In the genomic region with DNA sequence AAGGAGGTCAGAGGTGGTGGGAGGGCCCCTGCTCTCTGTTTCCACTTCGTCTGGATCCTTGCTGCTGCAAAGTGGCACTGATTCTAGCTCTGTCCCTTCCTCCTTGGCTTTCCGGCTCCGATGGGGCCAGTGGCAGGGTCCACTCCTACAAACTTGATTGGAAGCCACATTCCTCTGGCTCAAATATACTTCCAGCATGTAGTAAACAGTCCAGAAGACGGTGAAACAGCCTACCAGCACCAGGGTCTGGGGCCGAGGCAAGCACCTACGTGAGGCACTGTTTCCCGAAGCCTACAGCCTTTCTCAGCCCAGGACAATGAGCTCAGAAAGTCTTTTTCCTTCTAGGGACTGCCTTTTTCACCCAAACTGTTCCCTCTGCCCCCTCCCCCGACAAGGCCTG, we compare ENCODE assay signal across 8 cellular contexts. TPM values are rescaled to one million over a fixed set of nuclear protein-coding genes. Genes with fewer than 3 reads are reported as not detected.
DNase-seq lines count a peak whose midpoint lies in the region; ATAC-seq, FAIRE-seq and TF ChIP-seq lines count a peak whose summit lies in the region.
"Not testable (repeated sequence)": the region's sequence is repeated elsewhere in the genome, so short reads cannot be mapped to it uniquely, and the experiment has no call there.

No MANE protein-coding gene starts in this region.

- not testable (repeated sequence) for FAIRE-seq in HepG2 (lab: Jason Lieb, UNC)

- H3K4me2 ChIP-seq in HepG2 (ENCODE audit: low read depth, low read length), result peak overlapping the region; percentile 53; the same call in 1 of the 2 replicates

- not testable (repeated sequence) for H4K20me1 ChIP-seq in HepG2 (ENCODE audit: insufficient read depth, low read length)

- not testable (repeated sequence) for H3K9me3 Mint-ChIP-seq in nephron

- peak overlapping the region; percentile 36; the same call in 1 of the 2 replicates for H3K9ac ChIP-seq in HUES64 (ENCODE audit: low read depth, low read length)
- not testable (repeated sequence) for H3K9ac ChIP-seq in HepG2 (ENCODE audit: insufficient read depth, low read depth, low read length)

- DNase-seq in EH (ENCODE audit: low read depth), result peak; percentile 14
- peak; percentile 30 for DNase-seq in astrocyte of the hippocampus (ENCODE audit: low read depth, low spot score)
- DNase-seq in esophagus muscularis mucosa (ENCODE audit: extremely low spot score); HepG2 (ENCODE audit: low spot score); sciatic nerve (ENCODE audit: low spot score): not testable (repeated sequence)

- TF ChIP-seq RAD21 in HepG2 (CRISPR knock-in tag; IDR thresholded peaks at IDR 0.05), result not testable (repeated sequence)

- ATAC-seq in HepG2 (peak; percentile 15), sciatic nerve (peak; percentile 3)

- peaks cover 22% of the 10 kb centered on the region for H3K4me1 Mint-ChIP-seq in nephron

- H3K79me2 ChIP-seq in HepG2 (ENCODE audit: insufficient read depth, low read length), result not testable (repeated sequence)

- TF ChIP-seq EP300 in esophagus muscularis mucosa (IDR thresholded peaks at IDR 0.05); HepG2 (IDR thresholded peaks at IDR 0.05; ENCODE audit: low read depth in 2 of 2, low read length in 2 of 2); HepG2 (CRISPR knock-in tag; IDR thresholded peaks at IDR 0.05; ENCODE audit: borderline replicate concordance): not testable (repeated sequence)

- POLR2A ChIA-PET in HepG2 (lab: Yijun Ruan, JAX), result not testable (repeated sequence)

- H3K9me3 ChIP-seq in HUES64 (ENCODE audit: insufficient read depth, low read depth, low read length); esophagus muscularis mucosa; HepG2 (ENCODE audit: low read length): not testable (repeated sequence)

- H3K4me1 ChIP-seq in HUES64 (ENCODE audit: insufficient read depth, low read length); HepG2 (ENCODE audit: insufficient read depth, low read length); urinary bladder (ENCODE audit: insufficient read depth): not testable (repeated sequence)
- peaks cover 17 to 50% (median 34%) of the 10 kb centered on the region in 4 donors for H3K4me1 ChIP-seq in esophagus muscularis mucosa

- H3K27ac ChIP-seq in HUES64 (ENCODE audit: low read depth, low read length) (peak overlapping the region; percentile 37; the same call in 1 of the 2 replicates), esophagus muscularis mucosa (replicated peaks in 1 of 4) (peak overlapping the region; percentile 68 to 97 (median 95)), urinary bladder (ENCODE audit: low read depth) (peak overlapping the region; percentile 13)
- H3K27ac ChIP-seq in HepG2 (ENCODE audit: extremely low read length, insufficient read depth, low read length), result not testable (repeated sequence)

- H3K4me3 Mint-ChIP-seq in nephron, result not testable (repeated sequence)

- TF ChIP-seq POLR2A in esophagus muscularis mucosa (IDR thresholded peaks at IDR 0.05; ENCODE audit: low read depth); HepG2 (IDR thresholded peaks at IDR 0.05; ENCODE audit: insufficient read depth in 1 of 2, low read depth in 2 of 2, low read length in 2 of 2): not testable (repeated sequence)

- H3K27ac Mint-ChIP-seq in nephron, result peak overlapping the region in 2 of 3 experiments; percentile 65 to 81

- not testable (repeated sequence) for H3K27me3 Mint-ChIP-seq in nephron (ENCODE audit: low read depth)

- not testable (repeated sequence) for H3K27me3 ChIP-seq in HUES64 (ENCODE audit: insufficient read depth, low read length); esophagus muscularis mucosa; HepG2 (ENCODE audit: control insufficient read depth in 1 of 2, insufficient read depth in 2 of 2, low read length in 2 of 2)

- BruUV-seq in HepG2 (replicated peaks; lab: Mats Ljungman, UMichigan), result not testable (repeated sequence)

- H3K36me3 Mint-ChIP-seq in nephron (ENCODE audit: low read depth), result peaks cover 30% of the 10 kb centered on the region

- H3K36me3 ChIP-seq in HUES64 (ENCODE audit: insufficient read depth, low read length), result peaks cover 37% of the 10 kb centered on the region
- H3K36me3 ChIP-seq in esophagus muscularis mucosa, result peaks cover 13 to 51% (median 38%) of the 10 kb centered on the region in 4 donors
- H3K36me3 ChIP-seq in HepG2 (replicated peaks in 1 of 2; ENCODE audit: control insufficient read depth in 1 of 2, insufficient read depth in 2 of 2, low read length in 2 of 2); urinary bladder (ENCODE audit: insufficient read depth): not testable (repeated sequence)

- intact Hi-C loops in esophagus muscularis mucosa (cut with DNase I); sciatic nerve (cut with DNase I): not testable (repeated sequence)
- intact Hi-C loops in HepG2 (cut with micrococcal nuclease; ENCODE audit: unreplicated experiment), result loop anchor here (5.0 kb wide), 1 partner anchor 74 kb away; no protein-coding TSS in a partner anchor

- not testable (repeated sequence) for H3K4me3 ChIP-seq in HUES64 (ENCODE audit: low read length); esophagus muscularis mucosa; urinary bladder (ENCODE audit: low read depth, low read length)
- peak overlapping the region in 2 of 3 experiments; percentile 12 to 30; a peak in 2 of 6 replicates for H3K4me3 ChIP-seq in HepG2 (replicated peaks in 1 of 3; ENCODE audit: insufficient read depth in 1 of 3, low read depth in 2 of 3, low read length in 3 of 3)

- 92% methylated on average over 7 of the region's 8 CpGs for WGBS in HUES64
- WGBS in esophagus muscularis mucosa, result 80% methylated on average over 8 of the region's 8 CpGs
- WGBS in HepG2 (ENCODE audit: low lambda C conversion rate), result 64% methylated on average over 7 of the region's 8 CpGs
- 53% methylated on average over 8 of the region's 8 CpGs for WGBS in urinary bladder

- not testable (repeated sequence) for H2AFZ ChIP-seq in HepG2 (ENCODE audit: low read length)

- in situ Hi-C loops in HepG2 (cut with HindIII; ENCODE audit: extremely low pct_ligation_motif_present, low pct_unique_long_range_greater_than_20kb), result loop anchor here (5.0 kb wide), 1 partner anchor 74 kb away; no protein-coding TSS in a partner anchor

- CTCF ChIA-PET in HepG2 (lab: Yijun Ruan, JAX; ENCODE audit: low intra/inter-chr PET ratio, low total read pairs), result not testable (repeated sequence)

- TF ChIP-seq CTCF in esophagus muscularis mucosa (IDR thresholded peaks at IDR 0.05); HepG2 (CRISPR knock-in tag; IDR thresholded peaks at IDR 0.05); nephron (IDR thresholded peaks at IDR 0.05; ENCODE audit: unreplicated experiment in 3 of 3): not testable (repeated sequence)

RNA-seq across cellular contexts. Expression of a gene that starts 6.9 kb away (rescaled TPM):
- 181 TPM for polyA plus RNA-seq in HUES64 (2013, experiment 1 of 2)
- polyA plus RNA-seq in HUES64 (2013, experiment 2 of 2), result 168 TPM
- total RNA-seq in esophagus muscularis mucosa, result over 10,000 TPM; 12,513 to 19,293 (median 14,679) TPM
- total RNA-seq in HepG2 (2016; rRNA removed; fragmentation: Illumina TruSeq; extraction: Trizol), result 75.4 and 93.7 TPM in 2 replicates
- total RNA-seq in HepG2 (2016; cell fraction: cytosol; rRNA removed; fragmentation: Illumina TruSeq; extraction: Trizol; ENCODE audit: low read depth), result 15.8 and 16.5 TPM in 2 replicates
- total RNA-seq in HepG2 (2016; cell fraction: insoluble cytoplasmic fraction; rRNA removed; fragmentation: Illumina TruSeq; extraction: Trizol), result 83.7 and 102 TPM in 2 replicates
- 20.1 and 22.3 TPM in 2 replicates for total RNA-seq in HepG2 (2016; cell fraction: membrane; rRNA removed; fragmentation: Illumina TruSeq; extraction: Trizol)
- total RNA-seq in HepG2 (2016; cell fraction: nucleus; rRNA removed; fragmentation: Illumina TruSeq; extraction: Trizol), result 36.8 and 37.1 TPM in 2 replicates
- 12.6 and 14.1 TPM in 2 replicates for polyA plus RNA-seq in HepG2 (2011; rRNA removed)
- 11.6 and 11.8 TPM in 2 replicates for polyA plus RNA-seq in HepG2 (2011; cell fraction: cytosol; rRNA removed)
- polyA plus RNA-seq in HepG2 (2011; cell fraction: nucleus; rRNA removed), result 25.0 and 34.5 TPM in 2 replicates
- polyA plus RNA-seq in HepG2 (2012), result 3.6 and 5.8 TPM in 2 replicates
- polyA plus RNA-seq in HepG2 (2016; cell fraction: cytosol; fragmentation: Illumina TruSeq; extraction: Trizol; ENCODE audit: low read depth), result 19.4 and 20.0 TPM in 2 replicates
- 110 TPM in 2 replicates for polyA plus RNA-seq in HepG2 (2016; cell fraction: insoluble cytoplasmic fraction; fragmentation: Illumina TruSeq; extraction: Trizol; ENCODE audit: low read depth)
- polyA plus RNA-seq in HepG2 (2016; cell fraction: membrane; fragmentation: Illumina TruSeq; extraction: Trizol; ENCODE audit: low read depth), result 20.4 and 20.8 TPM in 2 replicates
- 55.4 and 61.9 TPM in 2 replicates for polyA plus RNA-seq in HepG2 (2016; cell fraction: nucleus; fragmentation: Illumina TruSeq; extraction: Trizol; ENCODE audit: insufficient read depth, low read depth)
- polyA minus RNA-seq in HepG2 (2011; rRNA and poly(A)+ RNA removed; ENCODE audit: low replicate concordance), result 1.5 and 8.0 TPM in 2 replicates
- 2.4 and 3.3 TPM in 2 replicates for polyA minus RNA-seq in HepG2 (2011; cell fraction: cytosol; rRNA and poly(A)+ RNA removed)
- polyA minus RNA-seq in HepG2 (2011; cell fraction: nucleus; rRNA and poly(A)+ RNA removed), result 5.0 and 7.5 TPM in 2 replicates
- total RNA-seq in sciatic nerve, result 1,988 TPM
- total RNA-seq in urinary bladder, result 2,727 TPM
- 17,163 TPM for polyA plus RNA-seq in urinary bladder

RNA-seq across cellular contexts. Expression of a gene that starts 25.8 kb away (rescaled TPM):
- polyA plus RNA-seq in HUES64 (2013, experiment 1 of 2), result 18.9 TPM
- polyA plus RNA-seq in HUES64 (2013, experiment 2 of 2), result 18.6 TPM
- total RNA-seq in esophagus muscularis mucosa (10 to 100 TPM; 27.8 to 43.7 (median 31.9) TPM), HepG2 (2016; rRNA removed; fragmentation: Illumina TruSeq; extraction: Trizol) (6.8 and 13.8 TPM in 2 replicates), sciatic nerve (68.7 TPM), urinary bladder (23.7 TPM)
- total RNA-seq in HepG2 (2016; cell fraction: cytosol; rRNA removed; fragmentation: Illumina TruSeq; extraction: Trizol; ENCODE audit: low read depth), result 7.8 and 8.9 TPM in 2 replicates
- 8.1 and 12.0 TPM in 2 replicates for total RNA-seq in HepG2 (2016; cell fraction: insoluble cytoplasmic fraction; rRNA removed; fragmentation: Illumina TruSeq; extraction: Trizol)
- 6.1 and 6.3 TPM in 2 replicates for total RNA-seq in HepG2 (2016; cell fraction: membrane; rRNA removed; fragmentation: Illumina TruSeq; extraction: Trizol)
- 16.5 and 17.3 TPM in 2 replicates for total RNA-seq in HepG2 (2016; cell fraction: nucleus; rRNA removed; fragmentation: Illumina TruSeq; extraction: Trizol)
- polyA plus RNA-seq in HepG2 (2011; rRNA removed) (13.4 and 14.4 TPM in 2 replicates), urinary bladder (45.6 TPM)
- 6.8 and 10.0 TPM in 2 replicates for polyA plus RNA-seq in HepG2 (2011; cell fraction: cytosol; rRNA removed)
- 63.6 and 86.3 TPM in 2 replicates for polyA plus RNA-seq in HepG2 (2011; cell fraction: nucleus; rRNA removed)
- polyA plus RNA-seq in HepG2 (2012), result 4.8 and 7.7 TPM in 2 replicates
- 1.6 and 1.8 TPM in 2 replicates for polyA plus RNA-seq in HepG2 (2016; cell fraction: cytosol; fragmentation: Illumina TruSeq; extraction: Trizol; ENCODE audit: low read depth)
- polyA plus RNA-seq in HepG2 (2016; cell fraction: insoluble cytoplasmic fraction; fragmentation: Illumina TruSeq; extraction: Trizol; ENCODE audit: low read depth), result 7.1 and 8.6 TPM in 2 replicates
- 3.0 and 4.2 TPM in 2 replicates for polyA plus RNA-seq in HepG2 (2016; cell fraction: membrane; fragmentation: Illumina TruSeq; extraction: Trizol; ENCODE audit: low read depth)
- 59.8 and 63.8 TPM in 2 replicates for polyA plus RNA-seq in HepG2 (2016; cell fraction: nucleus; fragmentation: Illumina TruSeq; extraction: Trizol; ENCODE audit: insufficient read depth, low read depth)
- polyA minus RNA-seq in HepG2 (2011; rRNA and poly(A)+ RNA removed; ENCODE audit: low replicate concordance), result 16.5 and 37.7 TPM in 2 replicates
- polyA minus RNA-seq in HepG2 (2011; cell fraction: cytosol; rRNA and poly(A)+ RNA removed), result 3.3 and 6.0 TPM in 2 replicates
- 13.0 and 13.4 TPM in 2 replicates for polyA minus RNA-seq in HepG2 (2011; cell fraction: nucleus; rRNA and poly(A)+ RNA removed)

RNA-seq across cellular contexts. Expression of a gene that starts 26.4 kb away (rescaled TPM):
- 27.3 TPM for polyA plus RNA-seq in HUES64 (2013, experiment 1 of 2)
- polyA plus RNA-seq in HUES64 (2013, experiment 2 of 2), result 22.9 TPM
- total RNA-seq in esophagus muscularis mucosa (10 to 100 TPM; 12.4 to 21.5 (median 18.4) TPM), HepG2 (2016; rRNA removed; fragmentation: Illumina TruSeq; extraction: Trizol) (10.7 and 12.4 TPM in 2 replicates), sciatic nerve (36.8 TPM), urinary bladder (15.2 TPM)
- 4.7 and 5.5 TPM in 2 replicates for total RNA-seq in HepG2 (2016; cell fraction: cytosol; rRNA removed; fragmentation: Illumina TruSeq; extraction: Trizol; ENCODE audit: low read depth)
- 10.0 and 10.5 TPM in 2 replicates for total RNA-seq in HepG2 (2016; cell fraction: insoluble cytoplasmic fraction; rRNA removed; fragmentation: Illumina TruSeq; extraction: Trizol)
- 8.0 and 9.2 TPM in 2 replicates for total RNA-seq in HepG2 (2016; cell fraction: membrane; rRNA removed; fragmentation: Illumina TruSeq; extraction: Trizol)
- total RNA-seq in HepG2 (2016; cell fraction: nucleus; rRNA removed; fragmentation: Illumina TruSeq; extraction: Trizol), result 11.2 and 11.4 TPM in 2 replicates
- polyA plus RNA-seq in HepG2 (2011; rRNA removed) (12.6 and 12.8 TPM in 2 replicates), urinary bladder (14.5 TPM)
- 5.0 and 8.9 TPM in 2 replicates for polyA plus RNA-seq in HepG2 (2011; cell fraction: cytosol; rRNA removed)
- polyA plus RNA-seq in HepG2 (2011; cell fraction: nucleus; rRNA removed), result 20.8 and 21.2 TPM in 2 replicates
- polyA plus RNA-seq in HepG2 (2012), result 9.1 and 10.6 TPM in 2 replicates
- 2.7 and 3.1 TPM in 2 replicates for polyA plus RNA-seq in HepG2 (2016; cell fraction: cytosol; fragmentation: Illumina TruSeq; extraction: Trizol; ENCODE audit: low read depth)
- polyA plus RNA-seq in HepG2 (2016; cell fraction: insoluble cytoplasmic fraction; fragmentation: Illumina TruSeq; extraction: Trizol; ENCODE audit: low read depth), result 10.6 and 13.7 TPM in 2 replicates
- 4.7 and 5.8 TPM in 2 replicates for polyA plus RNA-seq in HepG2 (2016; cell fraction: membrane; fragmentation: Illumina TruSeq; extraction: Trizol; ENCODE audit: low read depth)
- polyA plus RNA-seq in HepG2 (2016; cell fraction: nucleus; fragmentation: Illumina TruSeq; extraction: Trizol; ENCODE audit: insufficient read depth, low read depth), result 26.2 and 27.4 TPM in 2 replicates
- 20.7 and 43.7 TPM in 2 replicates for polyA minus RNA-seq in HepG2 (2011; rRNA and poly(A)+ RNA removed; ENCODE audit: low replicate concordance)
- polyA minus RNA-seq in HepG2 (2011; cell fraction: cytosol; rRNA and poly(A)+ RNA removed), result 10.5 and 12.9 TPM in 2 replicates
- 18.7 and 20.5 TPM in 2 replicates for polyA minus RNA-seq in HepG2 (2011; cell fraction: nucleus; rRNA and poly(A)+ RNA removed)

RNA-seq across cellular contexts. Expression of a gene that starts 27.6 kb away (rescaled TPM):
- polyA plus RNA-seq in HUES64 (2013, experiment 1 of 2), result 8.8 TPM
- 10.9 TPM for polyA plus RNA-seq in HUES64 (2013, experiment 2 of 2)
- total RNA-seq in esophagus muscularis mucosa, result 10 to 100 TPM; 26.5 to 34.1 (median 29.3) TPM
- 6.8 and 11.5 TPM in 2 replicates for total RNA-seq in HepG2 (2016; rRNA removed; fragmentation: Illumina TruSeq; extraction: Trizol)
- 8.7 and 10.3 TPM in 2 replicates for total RNA-seq in HepG2 (2016; cell fraction: cytosol; rRNA removed; fragmentation: Illumina TruSeq; extraction: Trizol; ENCODE audit: low read depth)
- total RNA-seq in HepG2 (2016; cell fraction: insoluble cytoplasmic fraction; rRNA removed; fragmentation: Illumina TruSeq; extraction: Trizol), result 6.4 and 12.0 TPM in 2 replicates
- total RNA-seq in HepG2 (2016; cell fraction: membrane; rRNA removed; fragmentation: Illumina TruSeq; extraction: Trizol), result 8.6 and 9.5 TPM in 2 replicates
- total RNA-seq in HepG2 (2016; cell fraction: nucleus; rRNA removed; fragmentation: Illumina TruSeq; extraction: Trizol), result 15.6 and 17.2 TPM in 2 replicates
- polyA plus RNA-seq in HepG2 (2011; rRNA removed), result 26.8 and 28.0 TPM in 2 replicates
- 10.5 and 14.3 TPM in 2 replicates for polyA plus RNA-seq in HepG2 (2011; cell fraction: cytosol; rRNA removed)
- 82.0 and 109 TPM in 2 replicates for polyA plus RNA-seq in HepG2 (2011; cell fraction: nucleus; rRNA removed)
- polyA plus RNA-seq in HepG2 (2012), result 15.1 and 15.4 TPM in 2 replicates
- 1.9 and 2.2 TPM in 2 replicates for polyA plus RNA-seq in HepG2 (2016; cell fraction: cytosol; fragmentation: Illumina TruSeq; extraction: Trizol; ENCODE audit: low read depth)
- 7.8 and 8.9 TPM in 2 replicates for polyA plus RNA-seq in HepG2 (2016; cell fraction: insoluble cytoplasmic fraction; fragmentation: Illumina TruSeq; extraction: Trizol; ENCODE audit: low read depth)
- 6.0 and 6.6 TPM in 2 replicates for polyA plus RNA-seq in HepG2 (2016; cell fraction: membrane; fragmentation: Illumina TruSeq; extraction: Trizol; ENCODE audit: low read depth)
- polyA plus RNA-seq in HepG2 (2016; cell fraction: nucleus; fragmentation: Illumina TruSeq; extraction: Trizol; ENCODE audit: insufficient read depth, low read depth), result 24.9 and 26.7 TPM in 2 replicates
- 25.1 and 71.4 TPM in 2 replicates for polyA minus RNA-seq in HepG2 (2011; rRNA and poly(A)+ RNA removed; ENCODE audit: low replicate concordance)
- 11.7 and 19.1 TPM in 2 replicates for polyA minus RNA-seq in HepG2 (2011; cell fraction: cytosol; rRNA and poly(A)+ RNA removed)
- 32.3 and 34.8 TPM in 2 replicates for polyA minus RNA-seq in HepG2 (2011; cell fraction: nucleus; rRNA and poly(A)+ RNA removed)
- total RNA-seq in sciatic nerve, result 94.4 TPM
- total RNA-seq in urinary bladder, result 19.6 TPM
- 31.6 TPM for polyA plus RNA-seq in urinary bladder

Comparison
In these comparisons a context has a peak if more than half of its experiments do, and no peak if none do; other contexts are left out.
1. RNA of a gene that starts 6.9 kb away (total RNA-seq): 12,513 to 19,293 TPM in esophagus muscularis mucosa, 2,727 TPM in urinary bladder (single experiment) and 1,988 TPM in sciatic nerve (single experiment); 15.8 to 102 TPM in HepG2; every median in the first group is over 10 times any median in the second.